ENCODE assay signal across 22 cellular contexts in the genomic region with DNA sequence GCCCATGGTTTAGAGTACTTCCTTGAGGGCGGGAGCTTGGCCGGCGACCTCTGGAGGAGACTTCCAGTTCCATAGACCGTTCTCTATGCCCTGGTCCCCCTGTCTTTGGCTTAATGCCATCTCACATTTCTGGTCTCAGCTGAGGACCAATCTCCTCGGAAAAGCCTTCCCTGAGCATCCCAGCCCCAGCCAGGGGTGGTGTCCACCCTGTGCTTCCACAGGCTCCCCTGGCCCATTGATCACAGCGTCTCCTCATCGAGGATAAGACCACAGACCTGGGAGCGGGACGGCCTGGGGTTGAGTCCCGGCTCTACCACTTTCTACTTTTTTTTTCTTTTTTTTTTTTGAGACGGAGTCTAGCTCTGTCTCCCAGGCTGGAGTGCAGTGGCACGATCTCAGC. TPM values are rescaled to one million over a fixed set of nuclear protein-coding genes. Genes with fewer than 3 reads are reported as not detected.
"Had no signal": no experiment of that assay in that cellular context is flagged by ENCODE, and none has a peak within 500 bp of the region (broad histone marks: within the 10 kb centered on the region; RNA-seq: fewer than 3 reads in every experiment).

No MANE protein-coding gene starts in this region.

- H3K4me3 ChIP-seq: MG63, SJCRH30 had no signal

- ATAC-seq: Panc1, PC-3, Right ventricle myocardium inferior, SK-N-SH treated with all-trans-retinoic acid at 6 μM for 48 hours had no signal

- H3K27me3 ChIP-seq: MG63, SJCRH30 had no signal

- H3K27ac ChIP-seq: SJCRH30 had no signal

- DNase-seq: Karpas-422, KG1, MG63, NCI-H1092, NCI-H1105 treated with DMSO at 0.1 percent for 48 hours, NCI-H1417 treated with DMSO at 0.1 percent for 48 hours, NCI-H146, NCI-H1694 treated with DMSO at 0.1 percent for 48 hours, NCI-H1930, NCI-H2081, NCI-H2107, NCI-H2227 treated with DMSO at 0.1 percent for 48 hours, NCI-H524, NCI-H526 treated with DMSO at 0.1 percent for 48 hours, NCI-H774, PC-3, SHP77 treated with DMSO at 0.1 percent for 48 hours, SJCRH30 had no signal

- H3K36me3 ChIP-seq: MG63, SJCRH30 had no signal

- H3K9me3 ChIP-seq: MG63, SJCRH30 had no signal

RNA-seq across cellular contexts. Expression of a gene that starts 14.5 kb away (rescaled TPM):
- total RNA-seq: OCI-LY7, Right ventricle myocardium inferior had no signal
